9 cellular contexts compared by ENCODE assay signal in genomic region chrX:128781506-128781905, GRCh38.
DNase-seq lines count a peak whose midpoint lies in the region; TF ChIP-seq lines count a peak whose summit lies in the region.
"Had no signal": no experiment of that assay in that cellular context is flagged by ENCODE, and none has a peak within 500 bp of the region (broad histone marks: within the 10 kb centered on the region; RNA-seq: fewer than 3 reads in every experiment).

No MANE protein-coding gene starts in this region.

- H3K36me3 Mint-ChIP-seq in brain = no peaks in the 10 kb centered on the region

- H3K4me1 Mint-ChIP-seq in brain = no peaks in the 10 kb centered on the region
- H3K4me1 Mint-ChIP-seq: activated B cell treated with CpG ODN at 0.5 μM for 24 hours had no signal

- H3K36me3 ChIP-seq in thyroid gland = no peaks in the 10 kb centered on the region

- no CpG with 5 or more reads among the region's 1 CpG for WGBS in thyroid gland, 2 donors

- no peaks in the 10 kb centered on the region for H3K27me3 ChIP-seq in thyroid gland

- peak overlapping the region in 1 of 5 experiments; percentile 28 for H3K27ac Mint-ChIP-seq in brain
- H3K27ac Mint-ChIP-seq: activated B cell treated with CpG ODN at 0.5 μM for 24 hours had no signal

- H3K27ac ChIP-seq in thyroid gland = no peak overlapping the region

- TF ChIP-seq CTCF in brain (conservative IDR thresholded peaks at IDR 0.05) = peak; percentile 35 to 46
- TF ChIP-seq CTCF in retinal pigment epithelial cell (conservative IDR thresholded peaks at IDR 0.05; ENCODE audit: low read depth, low read length) = peak; percentile 7
- no peak for TF ChIP-seq CTCF in thyroid gland (IDR thresholded peaks at IDR 0.05)

- no peaks in the 10 kb centered on the region for H3K9me3 ChIP-seq in thyroid gland

- DNase-seq in activated gamma-delta T cell treated with Interleukin-2 at 50 U/mL for 16 hours (peak; percentile 5), activated gamma-delta T cell (lab: John Stamatoyannopoulos, UW) (no peak), NCI-H1694 (lab: John Stamatoyannopoulos, UW) (peak; percentile 46), retinal pigment epithelial cell (ENCODE audit: low read depth) (no peak), thyroid gland (no peak), amniotic stem cell (lab: John Stamatoyannopoulos, UW) (no peak), NCI-H128 (lab: John Stamatoyannopoulos, UW; ENCODE audit: unreplicated experiment) (no peak)
- DNase-seq: activated B cell treated with CpG ODN at 0.5 μM for 24 hours had no signal

- H3K9me3 Mint-ChIP-seq in brain = peaks cover 3 to 31% (median 19%) of the 10 kb centered on the region in 5 experiments
- H3K9me3 Mint-ChIP-seq: activated B cell treated with CpG ODN at 0.5 μM for 24 hours had no signal

- intact Hi-C loops in thyroid gland (cut with DNase I) = no loop called here

- H3K4me3 ChIP-seq in retinal pigment epithelial cell (ENCODE audit: low read length) (no peak overlapping the region), thyroid gland (replicated peaks in 1 of 3) (no peak overlapping the region)

- no peak for TF ChIP-seq POLR2A in thyroid gland (IDR thresholded peaks at IDR 0.05)

- H3K4me3 Mint-ChIP-seq in brain = no peak overlapping the region
- H3K4me3 Mint-ChIP-seq: activated B cell treated with CpG ODN at 0.5 μM for 24 hours had no signal

- H3K4me1 ChIP-seq in thyroid gland = no peaks in the 10 kb centered on the region

- no peaks in the 10 kb centered on the region for H3K27me3 Mint-ChIP-seq in brain
- H3K27me3 Mint-ChIP-seq: activated B cell treated with CpG ODN at 0.5 μM for 24 hours had no signal

Comparison
In these comparisons a context has a peak if more than half of its experiments do, and no peak if none do; other contexts are left out.
1. DNase-seq: peak in activated gamma-delta T cell treated with Interleukin-2 at 50 U/mL for 16 hours (single experiment) and NCI-H1694 (single experiment); none in activated gamma-delta T cell (single experiment), retinal pigment epithelial cell (single experiment), thyroid gland (0 of 2), amniotic stem cell (single experiment) and NCI-H128 (single experiment).
2. CTCF ChIP-seq: peak in brain (2 of 2) and retinal pigment epithelial cell (single experiment); none in thyroid gland (0 of 6).